Comparison of ENCODE assay signal across 1 cellular context in the genomic region with DNA sequence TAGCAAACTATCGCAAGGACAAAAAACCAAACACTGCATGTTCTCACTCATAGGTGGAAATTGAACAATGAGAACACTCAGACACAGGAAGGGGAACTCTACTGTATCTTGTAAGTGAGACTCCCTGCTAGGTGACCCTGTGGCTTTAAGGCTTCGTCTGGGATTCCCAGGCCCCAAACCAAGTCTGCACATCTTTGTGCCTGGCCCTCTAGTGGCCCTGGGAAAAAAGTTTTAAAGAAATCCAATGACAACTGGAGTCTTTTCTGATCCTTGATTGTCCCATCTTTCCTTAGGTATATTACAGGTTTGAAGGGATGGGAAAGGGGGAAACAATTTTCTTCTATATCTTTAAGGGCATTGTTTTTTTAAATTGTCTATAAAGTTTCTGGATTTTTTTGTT.
TF ChIP-seq lines count a peak whose summit lies in the region.

No MANE protein-coding gene starts in this region.

TF ChIP-seq in GM23338, 12 proteins besides CTCF, POLR2A, EP300 and RAD21 (continued from another document):
- TF ChIP-seq, protein P1, sequence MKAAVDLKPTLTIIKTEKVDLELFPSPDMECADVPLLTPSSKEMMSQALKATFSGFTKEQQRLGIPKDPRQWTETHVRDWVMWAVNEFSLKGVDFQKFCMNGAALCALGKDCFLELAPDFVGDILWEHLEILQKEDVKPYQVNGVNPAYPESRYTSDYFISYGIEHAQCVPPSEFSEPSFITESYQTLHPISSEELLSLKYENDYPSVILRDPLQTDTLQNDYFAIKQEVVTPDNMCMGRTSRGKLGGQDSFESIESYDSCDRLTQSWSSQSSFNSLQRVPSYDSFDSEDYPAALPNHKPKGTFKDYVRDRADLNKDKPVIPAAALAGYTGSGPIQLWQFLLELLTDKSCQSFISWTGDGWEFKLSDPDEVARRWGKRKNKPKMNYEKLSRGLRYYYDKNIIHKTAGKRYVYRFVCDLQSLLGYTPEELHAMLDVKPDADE (IDR thresholded peaks at IDR 0.05): no peak
- TF ChIP-seq ZNF331 (CRISPR knock-in tag; IDR thresholded peaks at IDR 0.05; ENCODE audit: low read depth): no peak
